In genomic region chr4:125838239-125838601, GRCh38 we compare ENCODE assay signal across 23 cellular contexts.
"Had no signal": no experiment of that assay in that cellular context is flagged by ENCODE, and none has a peak within 500 bp of the region (broad histone marks: within the 10 kb centered on the region; RNA-seq: fewer than 3 reads in every experiment).

No MANE protein-coding gene starts in this region.

- H3K9ac ChIP-seq: neural progenitor cell, parathyroid adenoma had no signal

- H3K4me2 ChIP-seq: neural progenitor cell, smooth muscle cell had no signal

- H3K9me3 ChIP-seq: heart right ventricle, neutrophil, right atrium auricular region, right lobe of liver, tibial nerve, vagina had no signal

- H3K4me3 ChIP-seq: heart right ventricle, hepatocyte, left lung, neural progenitor cell, right atrium auricular region, right lobe of liver, smooth muscle cell, tibial nerve, vagina had no signal

- H3K4me1 ChIP-seq: heart right ventricle, left lung, neural progenitor cell, right atrium auricular region, right lobe of liver, tibial nerve, vagina had no signal

- H2AFZ ChIP-seq: hepatocyte, neural progenitor cell, parathyroid adenoma had no signal

- H3K27me3 ChIP-seq: heart right ventricle, hepatocyte, left lung, neural progenitor cell, neutrophil, right atrium auricular region, right lobe of liver, tibial nerve, vagina had no signal

- DNase-seq: heart right ventricle; islet precursor cell; left lung; naive thymus-derived CD8-positive, alpha-beta T cell; nephron progenitor cell; occipital lobe; stimulated activated CD4-positive, alpha-beta T cell treated with anti-CD3 and anti-CD28 coated beads, Interleukin-1b, Interleukin-23, amount 100 ng/mL, for 48 hours; stimulated activated CD4-positive, alpha-beta T cell treated with anti-CD3 and anti-CD28 coated beads, Interleukin-2, amount 100 ng/mL, for 48 hours; stimulated activated CD4-positive, alpha-beta T cell treated with anti-CD3 and anti-CD28 coated beads, Interleukin-4, amount 100 ng/mL, for 4 hours; stimulated activated CD8-positive, alpha-beta memory T cell treated with anti-CD3 and anti-CD28 coated beads, Interleukin-4, amount 100 ng/mL, for 48 hours; stimulated activated naive CD4-positive, alpha-beta T cell treated with Interleukin-2 at 50 U/mL for 16 hours; stimulated activated naive CD8-positive, alpha-beta T cell treated with anti-CD3 and anti-CD28 coated beads, Interleukin-15, amount 100 ng/mL, for 72 hours; substantia nigra had no signal

- H3K36me3 ChIP-seq: heart right ventricle, left lung, neural progenitor cell, neutrophil, right atrium auricular region, right lobe of liver, tibial nerve, vagina had no signal

- ATAC-seq: heart right ventricle; naive thymus-derived CD8-positive, alpha-beta T cell; right lobe of liver; stimulated activated memory B cell treated with anti-CD40 and anti-IgM and Interleukin-4, amounts not matched to agents 10 μg/mL and 1 μg/mL and 100 μg/mL, for 72 hours; stimulated activated naive CD8-positive, alpha-beta T cell treated with anti-CD3 and anti-CD28 coated beads, Interleukin-15, amount 100 ng/mL, for 72 hours had no signal

- H3K27ac ChIP-seq: heart right ventricle, hepatocyte, left lung, neural progenitor cell, neutrophil, parathyroid adenoma, right atrium auricular region, right lobe of liver, tibial nerve, vagina had no signal
